8 cellular contexts compared by ENCODE assay signal in genomic region chr20:51480507-51481270, GRCh38.
DNase-seq lines count a peak whose midpoint lies in the region; ATAC-seq, FAIRE-seq and TF ChIP-seq lines count a peak whose summit lies in the region.

No MANE protein-coding gene starts in this region.

- no peak for TF ChIP-seq CTCF in GM20000 (IDR thresholded peaks at IDR 0.05; ENCODE audit: extremely low read depth, missing control alignments)
- no peak for TF ChIP-seq CTCF in HepG2 (CRISPR knock-in tag; IDR thresholded peaks at IDR 0.05)
- TF ChIP-seq CTCF in esophagus squamous epithelium (IDR thresholded peaks at IDR 0.05): no peak
- TF ChIP-seq CTCF in chondrocyte (IDR thresholded peaks at IDR 0.05): no peak
- no peak for TF ChIP-seq CTCF in nephron progenitor cell (IDR thresholded peaks at IDR 0.05)

- H3K27ac ChIP-seq in BLaER1 treated with 17β-estradiol and CSF1 and Interleukin-3, amounts not matched to agents 10 nM and 100 nM: no peak overlapping the region; a peak in 1 of 22 replicates
- H3K27ac ChIP-seq in HepG2 (ENCODE audit: extremely low read length, insufficient read depth, low read length): no peak overlapping the region
- H3K27ac ChIP-seq in esophagus squamous epithelium: peak overlapping the region in 1 of 4 donors; percentile 42

- WGBS in HepG2 (ENCODE audit: low lambda C conversion rate): 92% methylated on average over 14 of the region's 14 CpGs
- 74 to 76% methylated on average over 12 to 14 of the region's 14 CpGs for WGBS in esophagus squamous epithelium, 2 donors

- POLR2A ChIA-PET in HepG2 (lab: Yijun Ruan, JAX): no interaction called here

- H3K27ac Mint-ChIP-seq in activated naive CD4-positive, alpha-beta T cell treated with anti-CD3 and anti-CD28 coated beads, Interleukin-2, amount 50 U/mL, for 72 hours: peak overlapping the region; percentile 98 to 99
- H3K27ac Mint-ChIP-seq in chondrocyte (ENCODE audit: unreplicated experiment): no peak overlapping the region
- H3K27ac Mint-ChIP-seq in nephron progenitor cell: no peak overlapping the region

- CTCF ChIA-PET in HepG2 (lab: Yijun Ruan, JAX; ENCODE audit: low intra/inter-chr PET ratio, low total read pairs): no interaction called here

- BruUV-seq in HepG2 (replicated peaks; lab: Mats Ljungman, UMichigan): no TSS peak

- TF ChIP-seq EP300 in HepG2 (IDR thresholded peaks at IDR 0.05; ENCODE audit: low read depth in 2 of 2, low read length in 2 of 2): no peak
- TF ChIP-seq EP300 in HepG2 (CRISPR knock-in tag; IDR thresholded peaks at IDR 0.05; ENCODE audit: borderline replicate concordance): no peak

- peaks cover 35 to 71% of the 10 kb centered on the region in 2 donors for H3K36me3 Mint-ChIP-seq in activated naive CD4-positive, alpha-beta T cell treated with anti-CD3 and anti-CD28 coated beads, Interleukin-2, amount 50 U/mL, for 72 hours
- peaks cover 3% of the 10 kb centered on the region for H3K36me3 Mint-ChIP-seq in chondrocyte (ENCODE audit: low read depth)
- H3K36me3 Mint-ChIP-seq in nephron progenitor cell (ENCODE audit: low read depth): peaks cover 7% of the 10 kb centered on the region

- ATAC-seq in HG03520 (IDR thresholded peaks at IDR 0.05; ENCODE audit: unreplicated experiment): peak; percentile 60
- peak; percentile 88 to 90 for ATAC-seq in activated naive CD4-positive, alpha-beta T cell treated with anti-CD3 and anti-CD28 coated beads, Interleukin-2, amount 50 U/mL, for 72 hours
- no peak for ATAC-seq in HepG2

- no peak for TF ChIP-seq POLR2A in HepG2 (IDR thresholded peaks at IDR 0.05; ENCODE audit: insufficient read depth in 1 of 2, low read depth in 2 of 2, low read length in 2 of 2)
- no peak for TF ChIP-seq POLR2A in esophagus squamous epithelium (IDR thresholded peaks at IDR 0.05)

- H3K9me3 Mint-ChIP-seq in activated naive CD4-positive, alpha-beta T cell treated with anti-CD3 and anti-CD28 coated beads, Interleukin-2, amount 50 U/mL, for 72 hours: no peaks in the 10 kb centered on the region
- H3K9me3 Mint-ChIP-seq in chondrocyte (ENCODE audit: low read depth): peaks cover 11% of the 10 kb centered on the region
- peaks cover 23% of the 10 kb centered on the region for H3K9me3 Mint-ChIP-seq in nephron progenitor cell

- H3K27me3 Mint-ChIP-seq in chondrocyte (ENCODE audit: low read depth): no peaks in the 10 kb centered on the region
- H3K27me3 Mint-ChIP-seq in nephron progenitor cell (ENCODE audit: low read depth, poor library complexity): peaks cover 15% of the 10 kb centered on the region

- DNase-seq in GM20000 (ENCODE audit: low spot score) (peak; percentile 62), HepG2 (ENCODE audit: low spot score) (no peak), esophagus squamous epithelium (lab: John Stamatoyannopoulos, UW) (no peak), chondrocyte (ENCODE audit: low spot score) (no peak), nephron progenitor cell (no peak)
- DNase-seq in activated naive CD4-positive, alpha-beta T cell treated with anti-CD3 and anti-CD28 coated beads, Interleukin-2, amount 50 U/mL, for 72 hours (ENCODE audit: low spot score in 2 of 2): peak; percentile 71 to 85

- no peak overlapping the region for H2AFZ ChIP-seq in HepG2 (ENCODE audit: low read length)

- H3K36me3 ChIP-seq in BLaER1 treated with 17β-estradiol and CSF1 and Interleukin-3, amounts not matched to agents 10 nM and 100 nM: peaks cover 0 to 23% (median 8%) of the 10 kb centered on the region in 11 experiments; a peak in 9 of 22 replicates
- no peaks in the 10 kb centered on the region; a peak in 1 of 5 replicates for H3K36me3 ChIP-seq in HepG2 (replicated peaks in 1 of 2; ENCODE audit: control insufficient read depth in 1 of 2, insufficient read depth in 2 of 2, low read length in 2 of 2)
- no peaks in the 10 kb centered on the region for H3K36me3 ChIP-seq in esophagus squamous epithelium

- FAIRE-seq in HepG2 (lab: Jason Lieb, UNC): no peak

- intact Hi-C loops in HepG2 (cut with micrococcal nuclease; ENCODE audit: unreplicated experiment): no loop called here
- intact Hi-C loops in esophagus squamous epithelium (cut with DNase I): no loop called here

- H3K4me1 Mint-ChIP-seq in chondrocyte (ENCODE audit: low read depth): peaks cover 14% of the 10 kb centered on the region
- H3K4me1 Mint-ChIP-seq in nephron progenitor cell: peaks cover 13% of the 10 kb centered on the region

- H3K79me2 ChIP-seq in HepG2 (ENCODE audit: insufficient read depth, low read length): no peaks in the 10 kb centered on the region

- H3K4me1 ChIP-seq in BLaER1 treated with 17β-estradiol and CSF1 and Interleukin-3, amounts not matched to agents 10 nM and 100 nM: peaks cover 0 to 53% (median 28%) of the 10 kb centered on the region in 10 experiments; a peak in 17 of 20 replicates
- H3K4me1 ChIP-seq in HepG2 (ENCODE audit: insufficient read depth, low read length): no peaks in the 10 kb centered on the region
- H3K4me1 ChIP-seq in esophagus squamous epithelium: peaks cover 0 to 9% (median 0%) of the 10 kb centered on the region in 3 donors

- no peak overlapping the region for H3K9ac ChIP-seq in BLaER1 treated with 17β-estradiol and CSF1 and Interleukin-3, amounts not matched to agents 10 nM and 100 nM
- no peak overlapping the region for H3K9ac ChIP-seq in HepG2 (ENCODE audit: insufficient read depth, low read depth, low read length)

- in situ Hi-C loops in HepG2 (cut with HindIII; ENCODE audit: extremely low pct_ligation_motif_present, low pct_unique_long_range_greater_than_20kb): no loop called here

- TF ChIP-seq RAD21 in HepG2 (CRISPR knock-in tag; IDR thresholded peaks at IDR 0.05): no peak

- no peaks in the 10 kb centered on the region for H4K20me1 ChIP-seq in BLaER1 treated with 17β-estradiol and CSF1 and Interleukin-3, amounts not matched to agents 10 nM and 100 nM
- no peaks in the 10 kb centered on the region for H4K20me1 ChIP-seq in HepG2 (ENCODE audit: insufficient read depth, low read length)

- H3K4me3 ChIP-seq in BLaER1 treated with 17β-estradiol and CSF1 and Interleukin-3, amounts not matched to agents 10 nM and 100 nM: no peak overlapping the region
- no peak overlapping the region for H3K4me3 ChIP-seq in HepG2 (replicated peaks in 1 of 3; ENCODE audit: insufficient read depth in 1 of 3, low read depth in 2 of 3, low read length in 3 of 3)
- no peak overlapping the region for H3K4me3 ChIP-seq in esophagus squamous epithelium

- H3K27me3 ChIP-seq in BLaER1 treated with 17β-estradiol and CSF1 and Interleukin-3, amounts not matched to agents 10 nM and 100 nM: no peaks in the 10 kb centered on the region
- H3K27me3 ChIP-seq in HepG2 (ENCODE audit: control insufficient read depth in 1 of 2, insufficient read depth in 2 of 2, low read length in 2 of 2) (no peaks in the 10 kb centered on the region), esophagus squamous epithelium (no peaks in the 10 kb centered on the region)

- H3K4me3 Mint-ChIP-seq in chondrocyte (ENCODE audit: unreplicated experiment) (no peak overlapping the region), nephron progenitor cell (no peak overlapping the region)

- H3K9me3 ChIP-seq in BLaER1 treated with 17β-estradiol and CSF1 and Interleukin-3, amounts not matched to agents 10 nM and 100 nM (replicated peaks in 1 of 11): peaks cover 5 to 21% (median 13%) of the 10 kb centered on the region in 11 experiments; a peak in 19 of 22 replicates
- H3K9me3 ChIP-seq in HepG2 (ENCODE audit: low read length): no peaks in the 10 kb centered on the region
- no peaks in the 10 kb centered on the region for H3K9me3 ChIP-seq in esophagus squamous epithelium

- H3K4me2 ChIP-seq in BLaER1 treated with 17β-estradiol and CSF1 and Interleukin-3, amounts not matched to agents 10 nM and 100 nM: peak overlapping the region in 8 of 11 experiments; percentile 21 to 56 (median 42); a peak in 13 of 22 replicates
- no peak overlapping the region for H3K4me2 ChIP-seq in HepG2 (ENCODE audit: low read depth, low read length)

TF ChIP-seq in HepG2, 621 proteins besides CTCF, POLR2A, EP300 and RAD21:
- TF ChIP-seq ATF7-NPFF (CRISPR knock-in tag; IDR thresholded peaks at IDR 0.05; ENCODE audit: low read depth) (no peak), RARA (CRISPR knock-in tag; IDR thresholded peaks at IDR 0.05) (no peak), NR2F6 (IDR thresholded peaks at IDR 0.05) (no peak), NR2F6 (CRISPR knock-in tag; IDR thresholded peaks at IDR 0.05) (no peak), THAP7 (CRISPR knock-in tag; IDR thresholded peaks at IDR 0.05) (no peak), EED (CRISPR knock-in tag; IDR thresholded peaks at IDR 0.05) (no peak)
TF ChIP-seq in HepG2: peak in this region for 0.

Comparison
In these comparisons a context has a peak if more than half of its experiments do, and no peak if none do; other contexts are left out.
1. DNase-seq: peak in GM20000 (single experiment) and activated naive CD4-positive, alpha-beta T cell treated with anti-CD3 and anti-CD28 coated beads, Interleukin-2, amount 50 U/mL, for 72 hours (2 of 2); none in HepG2 (single experiment), esophagus squamous epithelium (single experiment), chondrocyte (single experiment) and nephron progenitor cell (single experiment).
2. H3K27ac Mint-ChIP-seq: peak in activated naive CD4-positive, alpha-beta T cell treated with anti-CD3 and anti-CD28 coated beads, Interleukin-2, amount 50 U/mL, for 72 hours (2 of 2); none in chondrocyte (single experiment) and nephron progenitor cell (single experiment).